In the genomic region with DNA sequence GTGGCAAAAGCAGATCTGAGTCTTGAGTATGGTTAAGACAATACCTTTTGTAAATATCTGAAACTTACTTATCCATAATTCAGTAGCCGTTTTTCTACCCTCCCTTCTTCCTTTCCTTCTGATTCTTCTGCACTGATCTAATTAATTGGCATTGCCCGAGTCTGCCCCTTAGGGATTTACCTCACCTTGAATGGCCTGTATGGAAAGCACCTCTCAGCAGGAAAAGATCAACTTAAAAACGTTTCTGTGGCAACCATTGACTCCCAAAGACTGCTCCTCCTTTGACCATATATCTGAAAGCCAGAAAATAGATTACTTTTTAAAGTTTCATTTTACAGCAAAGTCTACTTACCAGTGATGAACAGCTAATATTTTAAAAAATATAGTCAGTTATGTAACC, we compare ENCODE assay signal across 1 cellular context.
TF ChIP-seq lines count a peak whose summit lies in the region.

No MANE protein-coding gene starts in this region.

TF ChIP-seq in WTC11, 78 proteins besides CTCF, POLR2A, EP300 and RAD21 (continued from another document):
- TF ChIP-seq, protein P1, sequence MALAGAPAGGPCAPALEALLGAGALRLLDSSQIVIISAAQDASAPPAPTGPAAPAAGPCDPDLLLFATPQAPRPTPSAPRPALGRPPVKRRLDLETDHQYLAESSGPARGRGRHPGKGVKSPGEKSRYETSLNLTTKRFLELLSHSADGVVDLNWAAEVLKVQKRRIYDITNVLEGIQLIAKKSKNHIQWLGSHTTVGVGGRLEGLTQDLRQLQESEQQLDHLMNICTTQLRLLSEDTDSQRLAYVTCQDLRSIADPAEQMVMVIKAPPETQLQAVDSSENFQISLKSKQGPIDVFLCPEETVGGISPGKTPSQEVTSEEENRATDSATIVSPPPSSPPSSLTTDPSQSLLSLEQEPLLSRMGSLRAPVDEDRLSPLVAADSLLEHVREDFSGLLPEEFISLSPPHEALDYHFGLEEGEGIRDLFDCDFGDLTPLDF (CRISPR knock-in tag; IDR thresholded peaks at IDR 0.05) = no peak
- TF ChIP-seq NR1H2 (CRISPR knock-in tag; IDR thresholded peaks at IDR 0.05) (no peak), ZNF281 (CRISPR knock-in tag; IDR thresholded peaks at IDR 0.05) (no peak), ATF2 (CRISPR knock-in tag; IDR thresholded peaks at IDR 0.05; ENCODE audit: borderline replicate concordance, low read depth) (no peak), ZBTB21 (CRISPR knock-in tag; IDR thresholded peaks at IDR 0.05; ENCODE audit: borderline replicate concordance) (no peak)
